In the genomic region with DNA sequence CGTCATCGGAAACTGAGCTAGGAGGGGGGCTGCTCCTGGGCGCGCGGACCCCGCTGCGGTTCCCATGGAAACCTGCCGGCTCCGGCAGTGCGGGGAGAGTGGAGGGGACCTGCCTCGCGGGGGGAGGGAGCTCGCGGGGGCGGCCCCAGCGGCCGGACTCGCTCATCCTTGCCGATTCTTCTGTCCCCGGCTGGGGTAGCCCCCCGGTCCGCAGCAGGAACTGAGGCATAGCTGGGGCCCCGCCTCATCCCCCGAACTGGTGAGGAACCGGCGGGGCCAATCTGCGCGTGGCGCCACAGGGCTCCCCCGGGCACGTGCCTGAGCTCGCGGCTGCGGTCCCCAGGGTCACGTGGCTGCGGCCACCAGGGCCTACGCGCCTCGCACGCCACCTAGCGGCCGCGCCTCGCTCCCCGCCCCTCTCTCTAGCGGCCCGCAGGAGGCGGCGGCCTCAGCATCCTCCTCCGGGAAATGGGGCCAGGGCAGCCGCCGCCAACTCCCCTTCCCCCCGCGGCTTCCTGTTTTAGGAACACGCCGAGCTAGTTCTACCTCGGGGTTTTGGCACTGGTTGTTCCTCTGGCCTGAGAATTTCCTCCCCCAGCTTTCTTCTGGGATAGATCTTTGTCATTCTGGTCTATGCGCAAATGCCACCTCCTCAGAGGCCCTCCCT, we compare ENCODE assay signal across 8 cellular contexts. TPM values are rescaled to one million over a fixed set of nuclear protein-coding genes. Genes with fewer than 3 reads are reported as not detected.
A peak's percentile ranks its signal among the peaks of the same experiment; 100 is the strongest.
DNase-seq lines count a peak whose midpoint lies in the region; ATAC-seq and TF ChIP-seq lines count a peak whose summit lies in the region.

No MANE protein-coding gene starts in this region.

- peak; percentile 74 for TF ChIP-seq CTCF in BJ (IDR thresholded peaks at IDR 0.05; ENCODE audit: insufficient read depth, low read depth, low read length)
- TF ChIP-seq CTCF in right lobe of liver (IDR thresholded peaks at IDR 0.05) = peak; percentile 93 to 97 (median 95)

- H3K4me1 ChIP-seq in right lobe of liver = peaks cover 0 to 29% (median 6%) of the 10 kb centered on the region in 4 donors

- TF ChIP-seq POLR2A in right lobe of liver (IDR thresholded peaks at IDR 0.05) = no peak

- H3K4me3 Mint-ChIP-seq in dendritic cell treated with granulocyte-macrophage colony-stimulating factor and Interleukin-4, amounts not matched to agents 40 ng/mL and 50 ng/mL, for 4 days = peak overlapping the region; percentile 81

- H3K27me3 Mint-ChIP-seq in dendritic cell treated with granulocyte-macrophage colony-stimulating factor and Interleukin-4, amounts not matched to agents 40 ng/mL and 50 ng/mL, for 4 days = peaks cover 48% of the 10 kb centered on the region

- peaks cover 25% of the 10 kb centered on the region for H3K36me3 Mint-ChIP-seq in dendritic cell treated with granulocyte-macrophage colony-stimulating factor and Interleukin-4, amounts not matched to agents 40 ng/mL and 50 ng/mL, for 4 days (ENCODE audit: low read depth)

- ATAC-seq in GM19324 (IDR thresholded peaks at IDR 0.05; ENCODE audit: low FRiP score, unreplicated experiment) (peak; percentile 70), HG03565 (IDR thresholded peaks at IDR 0.05; ENCODE audit: unreplicated experiment) (peak; percentile 40), right lobe of liver (peak; percentile 71 to 84 (median 76))

- H3K36me3 ChIP-seq in BJ (ENCODE audit: control insufficient read depth, insufficient read depth, low read length) (no peaks in the 10 kb centered on the region; the same call in 1 of the 2 replicates), right lobe of liver (no peaks in the 10 kb centered on the region)

- peaks cover 16% of the 10 kb centered on the region for H3K27me3 ChIP-seq in BJ (ENCODE audit: control insufficient read depth, insufficient read depth, low read length)
- H3K27me3 ChIP-seq in right lobe of liver = peaks cover 0 to 12% of the 10 kb centered on the region in 2 donors

- peak overlapping the region; percentile 86 for H3K27ac Mint-ChIP-seq in dendritic cell treated with granulocyte-macrophage colony-stimulating factor and Interleukin-4, amounts not matched to agents 40 ng/mL and 50 ng/mL, for 4 days

- H3K4me1 Mint-ChIP-seq in dendritic cell treated with granulocyte-macrophage colony-stimulating factor and Interleukin-4, amounts not matched to agents 40 ng/mL and 50 ng/mL, for 4 days (ENCODE audit: low read depth) = peaks cover 36% of the 10 kb centered on the region

- intact Hi-C loops in dendritic cell treated with granulocyte-macrophage colony-stimulating factor and Interleukin-4, amounts not matched to agents 40 ng/mL and 50 ng/mL, for 4 days (cut with micrococcal nuclease) = loop anchor here (1.0 to 5.0 kb wide), 2 partner anchors 47 to 240 kb away; a partner anchor contains a TSS
- intact Hi-C loops in right lobe of liver (cut with DNase I) = no loop called here

- peak overlapping the region; percentile 50 for H3K4me3 ChIP-seq in BJ (ENCODE audit: low read depth, low read length)
- peak overlapping the region in 2 of 3 donors; percentile 2 to 24 for H3K4me3 ChIP-seq in right lobe of liver

- WGBS in right lobe of liver (ENCODE audit: insufficient coverage, low coverage, low lambda C conversion rate, missing lambda C conversion rate) = no CpG with 5 or more reads among the region's 58 CpGs

- H3K27ac ChIP-seq in right lobe of liver = no peak overlapping the region

- DNase-seq in BJ (ENCODE audit: low read depth) = no peak
- DNase-seq in NCI-H69 (lab: John Stamatoyannopoulos, UW) = peak; percentile 94
- peak; percentile 70 to 71 for DNase-seq in activated CD4-positive, alpha-beta T cell treated with anti-CD3 and anti-CD28 coated beads, Interleukin-2, amount 50 U/mL, for 4 hours
- DNase-seq in right lobe of liver = peak; percentile 79 to 85 (median 84)
- DNase-seq in stimulated activated CD4-positive, alpha-beta T cell treated with anti-CD3 and anti-CD28 coated beads, TNF-alpha, amount 100 ng/mL, for 24 hours (ENCODE audit: low read depth in 3 of 3) = peak; percentile 68 to 89 (median 78)

- no peaks in the 10 kb centered on the region for H3K9me3 ChIP-seq in right lobe of liver

- CTCF ChIA-PET in BJ (lab: Yijun Ruan, JAX) = interaction anchor here (0.6 to 3.6 kb wide), 57 partner anchors 9 to 357 kb away, joined by 3 to 28 read pairs (median 5); a partner anchor contains a TSS

- no peaks in the 10 kb centered on the region for H3K9me3 Mint-ChIP-seq in dendritic cell treated with granulocyte-macrophage colony-stimulating factor and Interleukin-4, amounts not matched to agents 40 ng/mL and 50 ng/mL, for 4 days

- POLR2A ChIA-PET in BJ (lab: Charles Lee) = no interaction called here

RNA-seq across cellular contexts. Expression of a gene that starts 1.7 kb away (rescaled TPM):
- not detected in 2 replicates for polyA plus RNA-seq in BJ (2011; rRNA removed)
- polyA minus RNA-seq in BJ (2011; rRNA and poly(A)+ RNA removed) = not detected in 2 replicates
- not detected for total RNA-seq in right lobe of liver

RNA-seq across cellular contexts. Expression of a gene that starts 23.1 kb away (rescaled TPM):
- polyA plus RNA-seq in BJ (2011; rRNA removed) = 3.1 and 4.6 TPM in 2 replicates
- 2.7 and 6.5 TPM in 2 replicates for polyA minus RNA-seq in BJ (2011; rRNA and poly(A)+ RNA removed)
- total RNA-seq in right lobe of liver = 1 to 10 TPM; 2.7 to 7.0 (median 3.9) TPM

RNA-seq across cellular contexts. Expression of a gene that starts 46.4 kb away (rescaled TPM):
- polyA plus RNA-seq in BJ (2011; rRNA removed) = 30.9 and 45.2 TPM in 2 replicates
- polyA minus RNA-seq in BJ (2011; rRNA and poly(A)+ RNA removed) = 27.9 and 46.4 TPM in 2 replicates
- 10 to 100 TPM; 25.0 to 45.5 (median 37.7) TPM for total RNA-seq in right lobe of liver

RNA-seq across cellular contexts. Expression of a gene that starts 47.1 kb away (rescaled TPM):
- polyA plus RNA-seq in BJ (2011; rRNA removed) = 137 and 348 TPM in 2 replicates
- polyA minus RNA-seq in BJ (2011; rRNA and poly(A)+ RNA removed) = 107 and 140 TPM in 2 replicates
- total RNA-seq in right lobe of liver = 100 to 1,000 TPM; 114 to 206 (median 192) TPM

RNA-seq across cellular contexts. Expression of a gene that starts 47.6 kb away (rescaled TPM):
- 0.16 and 0.38 TPM in 2 replicates for polyA plus RNA-seq in BJ (2011; rRNA removed)
- not detected in 2 replicates for polyA minus RNA-seq in BJ (2011; rRNA and poly(A)+ RNA removed)
- total RNA-seq in right lobe of liver = under 1 TPM; 0.21 to 0.73 (median 0.54) TPM
